Comparison of ENCODE assay signal across 14 cellular contexts in genomic region chr18:50138181-50139064, GRCh38. TPM values are rescaled to one million over a fixed set of nuclear protein-coding genes. Genes with fewer than 3 reads are reported as not detected.
"Had no signal": no experiment of that assay in that cellular context is flagged by ENCODE, and none has a peak within 500 bp of the region (broad histone marks: within the 10 kb centered on the region; RNA-seq: fewer than 3 reads in every experiment).

No MANE protein-coding gene starts in this region.

- H3K4me1 ChIP-seq: sigmoid colon, spleen, stomach had no signal

- H3K27me3 ChIP-seq: pancreas, sigmoid colon had no signal

- H3K36me3 ChIP-seq: pancreas, sigmoid colon, spleen, stomach, thoracic aorta, WERI-Rb-1 had no signal

- ATAC-seq: effector memory CD8-positive, alpha-beta T cell; foreskin keratinocyte; left colon; pancreas had no signal

- H3K4me3 ChIP-seq: pancreas, sigmoid colon, spleen, stomach, thoracic aorta had no signal

- DNase-seq: activated CD4-positive, alpha-beta memory T cell treated with anti-CD3 and anti-CD28 coated beads, Interleukin-2, amount 10 ng/mL, durations not matched to agents 7 days and 5 days; activated effector memory CD4-positive, alpha-beta T cell treated with Interleukin-2 at 50 U/mL for 16 hours; activated T-cell treated with anti-CD3 and anti-CD28 coated beads, Interleukin-2, amount 50 U/mL, for 24 hours; dermis blood vessel endothelial cell; effector memory CD8-positive, alpha-beta T cell; foreskin keratinocyte; left colon; naive B cell; pancreas; sigmoid colon; spleen; stomach; WERI-Rb-1 had no signal

- H3K9me3 ChIP-seq: pancreas, spleen, stomach, thoracic aorta had no signal

- H3K27ac ChIP-seq: foreskin keratinocyte, pancreas, sigmoid colon, spleen, stomach, thoracic aorta, WERI-Rb-1 had no signal

RNA-seq across cellular contexts. Expression of gene MYO5B, which starts 56.5 kb away (rescaled TPM):
- total RNA-seq: activated CD4-positive, alpha-beta memory T cell treated with anti-CD3 and anti-CD28 coated beads, Interleukin-2, amount 10 ng/mL, durations not matched to agents 7 days and 5 days had no signal
